8 cellular contexts compared by ENCODE assay signal in the genomic region with DNA sequence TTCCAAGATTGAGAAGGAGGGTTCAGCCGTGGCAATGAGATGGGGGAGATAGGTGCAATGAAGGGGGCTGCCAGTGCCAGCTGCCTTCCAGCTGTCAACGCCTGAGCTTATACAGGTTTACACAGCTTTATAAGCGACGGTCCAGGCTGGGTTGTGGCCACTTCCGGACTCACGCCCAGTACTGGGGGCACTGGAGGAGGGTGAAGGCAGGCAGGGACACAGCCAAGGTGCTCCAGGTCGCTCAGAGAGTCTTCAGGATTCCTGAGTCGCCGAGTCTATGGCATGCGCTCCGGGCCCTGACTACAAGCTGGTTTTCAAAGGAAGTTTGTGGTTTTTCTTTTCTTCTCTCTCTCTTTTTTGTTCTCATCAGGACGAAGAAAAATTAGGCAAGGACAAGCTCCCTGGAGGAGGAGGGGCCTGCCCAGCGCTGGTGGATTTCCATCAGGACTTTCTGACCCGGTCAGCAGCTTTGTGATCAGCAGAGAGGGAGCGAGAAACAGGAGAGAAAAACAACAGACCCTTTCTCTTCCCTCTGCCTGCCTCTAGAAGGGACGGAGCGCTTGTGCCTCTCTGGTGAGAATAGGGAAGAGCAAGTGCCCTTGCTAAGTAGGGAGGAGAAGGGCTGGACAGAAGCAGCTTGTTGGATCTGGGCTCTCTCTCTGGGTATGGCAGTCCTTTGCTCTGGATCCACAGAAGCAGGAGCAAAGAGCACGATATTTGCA. TPM values are rescaled to one million over a fixed set of nuclear protein-coding genes. Genes with fewer than 3 reads are reported as not detected.
A peak's percentile ranks its signal among the peaks of the same experiment; 100 is the strongest.
DNase-seq lines count a peak whose midpoint lies in the region; ATAC-seq, FAIRE-seq and TF ChIP-seq lines count a peak whose summit lies in the region.

A gene with protein sequence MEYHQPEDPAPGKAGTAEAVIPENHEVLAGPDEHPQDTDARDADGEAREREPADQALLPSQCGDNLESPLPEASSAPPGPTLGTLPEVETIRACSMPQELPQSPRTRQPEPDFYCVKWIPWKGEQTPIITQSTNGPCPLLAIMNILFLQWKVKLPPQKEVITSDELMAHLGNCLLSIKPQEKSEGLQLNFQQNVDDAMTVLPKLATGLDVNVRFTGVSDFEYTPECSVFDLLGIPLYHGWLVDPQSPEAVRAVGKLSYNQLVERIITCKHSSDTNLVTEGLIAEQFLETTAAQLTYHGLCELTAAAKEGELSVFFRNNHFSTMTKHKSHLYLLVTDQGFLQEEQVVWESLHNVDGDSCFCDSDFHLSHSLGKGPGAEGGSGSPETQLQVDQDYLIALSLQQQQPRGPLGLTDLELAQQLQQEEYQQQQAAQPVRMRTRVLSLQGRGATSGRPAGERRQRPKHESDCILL (minus strand): TSS at position 572 of the 722 bp plus-strand sequence. CDS start 4,285 bp downstream, outside the sequence.

- WGBS in thyroid gland, 2 donors, result 0 to 2% methylated on average over 18 of the region's 18 CpGs

- H3K4me3 ChIP-seq in HL-60 (replicated peaks; ENCODE audit: insufficient read depth, low read length) (peak within 1 kb of the TSS; percentile 50), thyroid gland (replicated peaks in 1 of 3) (peak within 1 kb of the TSS; percentile 23 to 73 (median 54))

- H3K9me3 ChIP-seq in thyroid gland, result no peaks in the 10 kb centered on the region

- no peaks in the 10 kb centered on the region for H3K27me3 Mint-ChIP-seq in activated T-cell treated with anti-CD3 and anti-CD28 coated beads, Interleukin-2, amount 50 U/mL, for 4 hours (ENCODE audit: low read depth)

- peak; percentile 29 to 88 for TF ChIP-seq POLR2A in thyroid gland (IDR thresholded peaks at IDR 0.05)

- ATAC-seq in activated T-cell treated with anti-CD3 and anti-CD28 coated beads, Interleukin-2, amount 50 U/mL, for 4 hours, result peak; percentile 18 to 39
- no peak for ATAC-seq in GM21515 (IDR thresholded peaks at IDR 0.05; ENCODE audit: unreplicated experiment)

- H3K27me3 ChIP-seq in HL-60 (ENCODE audit: insufficient read depth, poor library complexity, severe bottlenecking) (no peaks in the 10 kb centered on the region), thyroid gland (no peaks in the 10 kb centered on the region)

- peak; percentile 86 for FAIRE-seq in G401.6 (lab: Jason Lieb, UNC)

- H3K9me3 Mint-ChIP-seq in activated T-cell treated with anti-CD3 and anti-CD28 coated beads, Interleukin-2, amount 50 U/mL, for 4 hours, result no peaks in the 10 kb centered on the region

- H3K4me3 Mint-ChIP-seq in activated T-cell treated with anti-CD3 and anti-CD28 coated beads, Interleukin-2, amount 50 U/mL, for 4 hours, result peak within 1 kb of the TSS; percentile 98

- H3K27ac ChIP-seq in HL-60 (replicated peaks) (peak within 1 kb of the TSS; percentile 91), thyroid gland (peak within 1 kb of the TSS; percentile 71 to 98 (median 96))

- DNase-seq in HL-60 (ENCODE audit: low read depth in 1 of 2, low spot score in 1 of 2) (peak; percentile 60 to 83), NCI-H774 (lab: John Stamatoyannopoulos, UW) (peak; percentile 51), fibroblast of gingiva (ENCODE audit: low read depth) (peak; percentile 87), mucosa of gallbladder (ENCODE audit: low spot score) (peak; percentile 78), thyroid gland (peak; percentile 83 to 84)
- no peak for DNase-seq in activated T-cell treated with anti-CD3 and anti-CD28 coated beads, Interleukin-2, amount 50 U/mL, for 4 hours

- H3K36me3 Mint-ChIP-seq in activated T-cell treated with anti-CD3 and anti-CD28 coated beads, Interleukin-2, amount 50 U/mL, for 4 hours (ENCODE audit: insufficient read depth), result peaks cover 7% of the 10 kb centered on the region

- H3K36me3 ChIP-seq in thyroid gland, result no peaks in the 10 kb centered on the region

- TF ChIP-seq CTCF in HL-60 (IDR thresholded peaks at IDR 0.05; ENCODE audit: insufficient read depth, low read length) (peak; percentile 38), thyroid gland (IDR thresholded peaks at IDR 0.05) (peak; percentile 26 to 61 (median 40))

- intact Hi-C loops in thyroid gland (cut with DNase I), result loop anchor here (5.0 kb wide), 1 partner anchor 51 kb away; a partner anchor contains a TSS

- H3K4me1 Mint-ChIP-seq in activated T-cell treated with anti-CD3 and anti-CD28 coated beads, Interleukin-2, amount 50 U/mL, for 4 hours (ENCODE audit: low read depth), result peaks cover 85% of the 10 kb centered on the region

- H3K4me1 ChIP-seq in thyroid gland, result peaks cover 61 to 67% of the 10 kb centered on the region in 2 donors

RNA-seq across cellular contexts. Expression of the gene that starts here (rescaled TPM):
- 1 to 10 TPM; 5.0 to 7.0 (median 6.5) TPM for total RNA-seq in activated T-cell treated with anti-CD3 and anti-CD28 coated beads, Interleukin-2, amount 50 U/mL, for 4 hours
- total RNA-seq in mucosa of gallbladder (60.1 TPM), thyroid gland (100 to 1,000 TPM in 1 of 4 donors, 10 to 100 TPM in 3; 50.9 to 103 (median 90.4) TPM)
